In genomic region chr10:77905086-77905735, GRCh38 we compare ENCODE assay signal across 23 cellular contexts. TPM values are rescaled to one million over a fixed set of nuclear protein-coding genes. Genes with fewer than 3 reads are reported as not detected.
DNase-seq lines count a peak whose midpoint lies in the region; ATAC-seq and TF ChIP-seq lines count a peak whose summit lies in the region.
"Had no signal": no experiment of that assay in that cellular context is flagged by ENCODE, and none has a peak within 500 bp of the region (broad histone marks: within the 10 kb centered on the region; RNA-seq: fewer than 3 reads in every experiment).

No MANE protein-coding gene starts in this region.

- H3K27ac ChIP-seq in RWPE2 (ENCODE audit: poor library complexity, severe bottlenecking) (peak overlapping the region; percentile 48), trophoblast cell (ENCODE audit: low read depth, low read length) (no peak overlapping the region), prostate gland (no peak overlapping the region)
- H3K27ac ChIP-seq: cardiac muscle cell, spleen, thyroid gland had no signal

- H3K27me3 ChIP-seq in RWPE2 (ENCODE audit: insufficient read depth, poor library complexity, severe bottlenecking) (no peaks in the 10 kb centered on the region), trophoblast cell (ENCODE audit: insufficient read depth, low read length) (no peaks in the 10 kb centered on the region), prostate gland (replicated peaks; ENCODE audit: insufficient read depth) (no peaks in the 10 kb centered on the region)
- H3K27me3 ChIP-seq: cardiac muscle cell, spleen, thyroid gland had no signal

- no peak overlapping the region for H2BK12ac ChIP-seq in trophoblast cell (ENCODE audit: low read length)

- H3K4me2 ChIP-seq in trophoblast cell (ENCODE audit: low read length) = no peak overlapping the region

- no peak overlapping the region for H2BK120ac ChIP-seq in trophoblast cell (ENCODE audit: insufficient read depth, low read length, poor library complexity)

- no CpG with 5 or more reads among the region's 9 CpGs for WGBS in trophoblast cell (ENCODE audit: extremely low coverage, insufficient coverage, insufficient read length)
- WGBS in prostate gland = 79% methylated on average over 9 of the region's 9 CpGs

- H3K4me1 ChIP-seq in RWPE2 (ENCODE audit: insufficient read depth, poor library complexity, severe bottlenecking) = peaks cover 27% of the 10 kb centered on the region
- H3K4me1 ChIP-seq in trophoblast cell (ENCODE audit: control insufficient read depth in 1 of 2, insufficient read depth in 2 of 2, low read length in 2 of 2) = peaks cover 12 to 19% of the 10 kb centered on the region in 2 experiments
- H3K4me1 ChIP-seq in prostate gland (replicated peaks) = peaks cover 13% of the 10 kb centered on the region

- peaks cover 2% of the 10 kb centered on the region for H3K79me2 ChIP-seq in trophoblast cell (ENCODE audit: control insufficient read depth, insufficient read depth, low read length, poor library complexity)

- H3K36me3 ChIP-seq in RWPE2 (ENCODE audit: low read depth) (peaks cover 6% of the 10 kb centered on the region; the same call in 1 of the 2 replicates), trophoblast cell (ENCODE audit: control insufficient read depth in 1 of 2, insufficient read depth in 2 of 2, low read length in 2 of 2) (peaks cover 0 to 6% of the 10 kb centered on the region in 2 experiments), prostate gland (no peaks in the 10 kb centered on the region)
- H3K36me3 ChIP-seq: cardiac muscle cell, spleen, thyroid gland had no signal

- peak overlapping the region; percentile 49 for H3K4ac ChIP-seq in trophoblast cell (ENCODE audit: low read depth, low read length)

- H4K91ac ChIP-seq in trophoblast cell (ENCODE audit: low read depth, low read length) = no peak overlapping the region

- no peak overlapping the region for H4K12ac ChIP-seq in trophoblast cell (ENCODE audit: low read depth, low read length)

- H3K18ac ChIP-seq in trophoblast cell (ENCODE audit: low read length) = no peak overlapping the region

- H3K4me3 ChIP-seq in RWPE2 (ENCODE audit: severe bottlenecking) (no peak overlapping the region), trophoblast cell (ENCODE audit: low read depth, low read length) (no peak overlapping the region), prostate gland (no peak overlapping the region)
- H3K4me3 ChIP-seq: cardiac muscle cell, spleen, thyroid gland had no signal

- no peak for ATAC-seq in RWPE2 (ENCODE audit: low read depth)
- ATAC-seq: activated T-cell treated with anti-CD3 and anti-CD28 coated beads, Interleukin-2, amount 50 U/mL, for 4 hours; CD8-positive, alpha-beta T cell had no signal

- H3K23ac ChIP-seq in trophoblast cell (ENCODE audit: low read length) = no peak overlapping the region

- intact Hi-C loops in prostate gland (cut with DNase I) = no loop called here

- no peak overlapping the region for H4K8ac ChIP-seq in trophoblast cell (ENCODE audit: low read depth, low read length)

- H2BK5ac ChIP-seq in trophoblast cell (ENCODE audit: low read depth, low read length, poor library complexity) = no peak overlapping the region

- no peak overlapping the region for H2AFZ ChIP-seq in trophoblast cell (ENCODE audit: insufficient read depth, low read length, poor library complexity)

- H3K9me3 ChIP-seq in RWPE2 (ENCODE audit: severe bottlenecking) (no peaks in the 10 kb centered on the region), trophoblast cell (ENCODE audit: insufficient read depth, low read depth, low read length) (no peaks in the 10 kb centered on the region), prostate gland (no peaks in the 10 kb centered on the region)
- H3K9me3 ChIP-seq: spleen, thyroid gland had no signal

- no peak overlapping the region for H3K9ac ChIP-seq in trophoblast cell (ENCODE audit: low read length)

- DNase-seq in NCI-H1092 treated with DMSO at 0.1 percent for 48 hours (lab: John Stamatoyannopoulos, UW) = peak; percentile 27
- no peak for DNase-seq in NCI-H1092 (lab: John Stamatoyannopoulos, UW)
- DNase-seq in NCI-H2029 treated with DMSO at 0.1 percent for 48 hours (lab: John Stamatoyannopoulos, UW) = peak; percentile 70
- no peak for DNase-seq in RWPE2 (ENCODE audit: low spot score)
- no peak for DNase-seq in trophoblast cell
- no peak for DNase-seq in HCEC 1CT
- no peak for DNase-seq in mesenteric fat pad (ENCODE audit: low spot score)
- DNase-seq in prostate gland (ENCODE audit: low spot score) = no peak
- DNase-seq: 8988T; activated naive CD4-positive, alpha-beta T cell treated with Interleukin-2 at 50 U/mL for 16 hours; activated T-cell treated with anti-CD3 and anti-CD28 coated beads, Interleukin-2, amount 50 U/mL, for 4 hours; AML-193; amniotic stem cell; CD8-positive, alpha-beta T cell; NCI-H1694 treated with DMSO at 0.1 percent for 48 hours; NCI-H526; occipital lobe; retina; SHP77; spleen; stimulated activated CD4-positive, alpha-beta T cell treated with anti-CD3 and anti-CD28 coated beads, Interleukin-4, amount 100 ng/mL, for 4 hours; thyroid gland had no signal

- no peak for TF ChIP-seq POLR2A in prostate gland (IDR thresholded peaks at IDR 0.05)

- H3K14ac ChIP-seq in trophoblast cell (ENCODE audit: low read length) = no peak overlapping the region

- H3K79me1 ChIP-seq in trophoblast cell (ENCODE audit: low read length) = peaks cover 6% of the 10 kb centered on the region

- TF ChIP-seq CTCF in RWPE2 (IDR thresholded peaks at IDR 0.05; ENCODE audit: poor library complexity, severe bottlenecking) (no peak), prostate gland (IDR thresholded peaks at IDR 0.05) (no peak)

- H2AK5ac ChIP-seq in trophoblast cell (ENCODE audit: low read length) = no peak overlapping the region

RNA-seq across cellular contexts. Expression of gene DLG5, which starts 21.3 kb away (rescaled TPM):
- 82.9 and 86.6 TPM in 2 replicates for polyA plus RNA-seq in trophoblast cell (2013)
- total RNA-seq in mesenteric fat pad (30.6 TPM), prostate gland (100 to 1,000 TPM in 1 of 2 donors, 10 to 100 TPM in 1; 72.3 to 134 TPM)

Comparison
In these comparisons a context has a peak if more than half of its experiments do, and no peak if none do; other contexts are left out.
1. DNase-seq: peak in NCI-H1092 treated with DMSO at 0.1 percent for 48 hours (single experiment) and NCI-H2029 treated with DMSO at 0.1 percent for 48 hours (single experiment); none in NCI-H1092 (single experiment), RWPE2 (single experiment), trophoblast cell (0 of 2), HCEC 1CT (single experiment), mesenteric fat pad (single experiment) and prostate gland (single experiment).